In genomic region chr9:93091453-93092081, GRCh38 we compare ENCODE assay signal across 1 cellular context.
A peak's percentile ranks its signal among the peaks of the same experiment; 100 is the strongest.
TF ChIP-seq lines count a peak whose summit lies in the region.

No MANE protein-coding gene starts in this region.

TF ChIP-seq in IMR-90, 13 proteins besides CTCF, POLR2A, EP300 and RAD21:
- TF ChIP-seq FOS (IDR thresholded peaks at IDR 0.05; ENCODE audit: low read depth, low read length) (peak; percentile 75), SMC3 (IDR thresholded peaks at IDR 0.05; ENCODE audit: low read depth, low read length) (no peak)
